ENCODE assay signal across 11 cellular contexts in genomic region chr5:56095579-56096102, GRCh38.
DNase-seq lines count a peak whose midpoint lies in the region; ATAC-seq and TF ChIP-seq lines count a peak whose summit lies in the region.
"Had no signal": no experiment of that assay in that cellular context is flagged by ENCODE, and none has a peak within 500 bp of the region (broad histone marks: within the 10 kb centered on the region; RNA-seq: fewer than 3 reads in every experiment).

No MANE protein-coding gene starts in this region.

- intact Hi-C loops in colonic mucosa (cut with DNase I), result no loop called here

- H3K27ac ChIP-seq in CD4-positive, CD25-positive, alpha-beta regulatory T cell (ENCODE audit: insufficient read depth, low read length, poor library complexity, severe bottlenecking), result peak overlapping the region; percentile 62
- no peak overlapping the region for H3K27ac ChIP-seq in colonic mucosa
- no peak overlapping the region for H3K27ac ChIP-seq in CD8-positive, alpha-beta memory T cell (ENCODE audit: low read depth, low read length)
- H3K27ac ChIP-seq: BLaER1 treated with 17β-estradiol and CSF1 and Interleukin-3, amounts not matched to agents 10 nM and 100 nM had no signal

- no peaks in the 10 kb centered on the region for H3K27me3 ChIP-seq in CD4-positive, CD25-positive, alpha-beta regulatory T cell (ENCODE audit: control insufficient read depth, insufficient read depth, low read length)
- H3K27me3 ChIP-seq in colonic mucosa, result no peaks in the 10 kb centered on the region
- H3K27me3 ChIP-seq in CD8-positive, alpha-beta memory T cell (ENCODE audit: insufficient read depth, low read length, poor library complexity, severe bottlenecking), result no peaks in the 10 kb centered on the region
- H3K27me3 ChIP-seq: BLaER1 treated with 17β-estradiol and CSF1 and Interleukin-3, amounts not matched to agents 10 nM and 100 nM had no signal

- CTCF ChIA-PET in CD8-positive, alpha-beta memory T cell (lab: Charles Lee), result interaction anchor here (1.4 kb wide), 1 partner anchor 12 kb away, joined by 3 read pairs; no protein-coding TSS in a partner anchor

- peaks cover 35 to 93% (median 68%) of the 10 kb centered on the region in 4 donors for H3K4me1 Mint-ChIP-seq in CD4-positive, CD25-positive, alpha-beta regulatory T cell
- peaks cover 15 to 40% (median 32%) of the 10 kb centered on the region in 3 donors for H3K4me1 Mint-ChIP-seq in CD8-positive, alpha-beta memory T cell

- H3K36me3 Mint-ChIP-seq in CD4-positive, CD25-positive, alpha-beta regulatory T cell, result peaks cover 3% of the 10 kb centered on the region
- H3K36me3 Mint-ChIP-seq in CD8-positive, alpha-beta memory T cell, result peaks cover 0 to 2% (median 0%) of the 10 kb centered on the region in 3 donors

- H3K9ac ChIP-seq in colonic mucosa (ENCODE audit: low read depth in 2 of 2, low read length in 2 of 2), result no peak overlapping the region
- H3K9ac ChIP-seq: BLaER1 treated with 17β-estradiol and CSF1 and Interleukin-3, amounts not matched to agents 10 nM and 100 nM had no signal

- POLR2A ChIA-PET in CD8-positive, alpha-beta memory T cell (lab: Charles Lee), result no interaction called here

- H3K36me3 ChIP-seq in CD4-positive, CD25-positive, alpha-beta regulatory T cell (ENCODE audit: control insufficient read depth, insufficient read depth, low read length), result no peaks in the 10 kb centered on the region
- H3K36me3 ChIP-seq in colonic mucosa, result no peaks in the 10 kb centered on the region
- no peaks in the 10 kb centered on the region for H3K36me3 ChIP-seq in CD8-positive, alpha-beta memory T cell (ENCODE audit: insufficient read depth, low read length)
- H3K36me3 ChIP-seq: BLaER1 treated with 17β-estradiol and CSF1 and Interleukin-3, amounts not matched to agents 10 nM and 100 nM had no signal

- peak overlapping the region; percentile 17 for H3K4me3 ChIP-seq in CD4-positive, CD25-positive, alpha-beta regulatory T cell (ENCODE audit: low read depth, low read length)
- H3K4me3 ChIP-seq in colonic mucosa, result no peak overlapping the region
- no peak overlapping the region for H3K4me3 ChIP-seq in CD8-positive, alpha-beta memory T cell (ENCODE audit: low read length)
- H3K4me3 ChIP-seq: BLaER1 treated with 17β-estradiol and CSF1 and Interleukin-3, amounts not matched to agents 10 nM and 100 nM had no signal

- no peak for TF ChIP-seq CTCF in colonic mucosa (IDR thresholded peaks at IDR 0.05)

- H3K27me3 Mint-ChIP-seq in CD4-positive, CD25-positive, alpha-beta regulatory T cell, result peaks cover 4% of the 10 kb centered on the region
- no peaks in the 10 kb centered on the region for H3K27me3 Mint-ChIP-seq in CD8-positive, alpha-beta memory T cell

- peak in 1 of 3 donors; percentile 28 for DNase-seq in CD4-positive, CD25-positive, alpha-beta regulatory T cell
- DNase-seq in DMS153 (lab: John Stamatoyannopoulos, UW), result no peak
- DNase-seq in NCI-H146 treated with DMSO at 0.1 percent for 48 hours (lab: John Stamatoyannopoulos, UW; ENCODE audit: unreplicated experiment), result no peak
- DNase-seq in colonic mucosa, result no peak
- no peak for DNase-seq in CD8-positive, alpha-beta memory T cell
- DNase-seq: activated CD8-positive, alpha-beta memory T cell treated with anti-CD3 and anti-CD28 coated beads, Interleukin-2, amount 50 U/mL, for 48 hours; cortex of kidney had no signal

- H3K4me1 ChIP-seq in CD4-positive, CD25-positive, alpha-beta regulatory T cell (ENCODE audit: control insufficient read depth, insufficient read depth, low read length, poor library complexity, severe bottlenecking), result peaks cover 56% of the 10 kb centered on the region
- no peaks in the 10 kb centered on the region for H3K4me1 ChIP-seq in colonic mucosa
- peaks cover 80% of the 10 kb centered on the region for H3K4me1 ChIP-seq in CD8-positive, alpha-beta memory T cell (ENCODE audit: insufficient read depth, low read length)

- peaks cover 0 to 2% (median 0%) of the 10 kb centered on the region in 7 donors for H3K9me3 Mint-ChIP-seq in CD4-positive, CD25-positive, alpha-beta regulatory T cell
- H3K9me3 Mint-ChIP-seq in CD8-positive, alpha-beta memory T cell, result no peaks in the 10 kb centered on the region

- H3K4me3 Mint-ChIP-seq in CD4-positive, CD25-positive, alpha-beta regulatory T cell, result peak overlapping the region; percentile 50 to 79 (median 62)
- H3K4me3 Mint-ChIP-seq in CD8-positive, alpha-beta memory T cell, result no peak overlapping the region

- H3K27ac Mint-ChIP-seq in CD4-positive, CD25-positive, alpha-beta regulatory T cell, result peak overlapping the region; percentile 80 to 94 (median 93)
- peak overlapping the region in 1 of 8 donors; percentile 55 for H3K27ac Mint-ChIP-seq in CD8-positive, alpha-beta memory T cell

- H3K9me3 ChIP-seq in CD4-positive, CD25-positive, alpha-beta regulatory T cell (ENCODE audit: control insufficient read depth in 2 of 2, low read length in 2 of 2), result no peaks in the 10 kb centered on the region
- no peaks in the 10 kb centered on the region for H3K9me3 ChIP-seq in colonic mucosa
- H3K9me3 ChIP-seq in CD8-positive, alpha-beta memory T cell (ENCODE audit: low read length), result no peaks in the 10 kb centered on the region

- ATAC-seq in CD4-positive, CD25-positive, alpha-beta regulatory T cell (ENCODE audit: low read depth in 2 of 2), result no peak
- ATAC-seq in GM18873 (IDR thresholded peaks at IDR 0.05; ENCODE audit: low FRiP score, unreplicated experiment), result peak; percentile 62
- ATAC-seq in HG02678 (IDR thresholded peaks at IDR 0.05; ENCODE audit: unreplicated experiment), result peak; percentile 83
- peak; percentile 48 for ATAC-seq in HG03565 (IDR thresholded peaks at IDR 0.05; ENCODE audit: unreplicated experiment)

Comparison
In these comparisons a context has a peak if more than half of its experiments do, and no peak if none do; other contexts are left out.
1. ATAC-seq: peak in GM18873 (single experiment), HG02678 (single experiment) and HG03565 (single experiment); none in CD4-positive, CD25-positive, alpha-beta regulatory T cell (0 of 2).
2. H3K4me3 Mint-ChIP-seq: peak in CD4-positive, CD25-positive, alpha-beta regulatory T cell (4 of 4); none in CD8-positive, alpha-beta memory T cell (0 of 7).